20 cellular contexts compared by ENCODE assay signal in genomic region chr4:156779046-156779445, GRCh38.
DNase-seq lines count a peak whose midpoint lies in the region; ATAC-seq and TF ChIP-seq lines count a peak whose summit lies in the region.
"Had no signal": no experiment of that assay in that cellular context is flagged by ENCODE, and none has a peak within 500 bp of the region (broad histone marks: within the 10 kb centered on the region; RNA-seq: fewer than 3 reads in every experiment).

No MANE protein-coding gene starts in this region.

- no peak for TF ChIP-seq CTCF in RWPE2 (IDR thresholded peaks at IDR 0.05; ENCODE audit: poor library complexity, severe bottlenecking)
- TF ChIP-seq CTCF in fibroblast of mammary gland (conservative IDR thresholded peaks at IDR 0.05; ENCODE audit: control insufficient read depth, insufficient read depth, low read depth, low read length) = no peak
- no peak for TF ChIP-seq CTCF in osteoblast (IDR thresholded peaks at IDR 0.05; ENCODE audit: extremely low read depth, low read depth, low read length)

- H3K79me2 ChIP-seq in osteoblast (ENCODE audit: insufficient read depth, low read length) = peaks cover 56% of the 10 kb centered on the region

- peak overlapping the region; percentile 62 for H3K4me2 ChIP-seq in osteoblast (ENCODE audit: insufficient read depth, low read length)
- H3K4me2 ChIP-seq: GM23338 had no signal

- DNase-seq in ELR (ENCODE audit: low read depth) (peak; percentile 47), RWPE2 (ENCODE audit: low spot score) (no peak), fibroblast of mammary gland (ENCODE audit: low read depth) (peak; percentile 54), osteoblast (ENCODE audit: insufficient read length, low spot score, missing footprints) (no peak), cerebellum (ENCODE audit: low spot score) (no peak), NCI-H524 treated with DMSO at 0.1 percent for 48 hours (lab: John Stamatoyannopoulos, UW) (no peak)
- DNase-seq: activated CD4-positive, alpha-beta T cell treated with anti-CD3 and anti-CD28 coated beads, Interleukin-2, amount 50 U/mL, for 1 hour; activated naive CD8-positive, alpha-beta T cell treated with anti-CD3 and anti-CD28 coated beads, Interleukin-2, amount 50 U/mL, for 24 hours; activated T-cell treated with anti-CD3 and anti-CD28 coated beads, Interleukin-2, amount 50 U/mL, for 48 hours; DMS153; left lung; naive thymus-derived CD8-positive, alpha-beta T cell; NCI-H1105 treated with DMSO at 0.1 percent for 48 hours; NCI-H345; retina; upper lobe of right lung had no signal

- H3K4me3 ChIP-seq in RWPE2 (ENCODE audit: severe bottlenecking) = no peak overlapping the region
- no peak overlapping the region for H3K4me3 ChIP-seq in fibroblast of mammary gland (ENCODE audit: control insufficient read depth, low read depth, low read length)
- H3K4me3 ChIP-seq in osteoblast (ENCODE audit: insufficient read depth, low read length) = no peak overlapping the region
- H3K4me3 ChIP-seq: GM23338, left lung, upper lobe of right lung had no signal

- H3K4me1 ChIP-seq in RWPE2 (ENCODE audit: insufficient read depth, poor library complexity, severe bottlenecking) (peaks cover 91% of the 10 kb centered on the region), osteoblast (ENCODE audit: insufficient read depth, low read length) (peaks cover 73% of the 10 kb centered on the region)

- no peaks in the 10 kb centered on the region for H4K20me1 ChIP-seq in osteoblast (ENCODE audit: insufficient read depth, low read length)

- no peak overlapping the region for H2AFZ ChIP-seq in osteoblast (ENCODE audit: low read length)
- H2AFZ ChIP-seq: GM23338 had no signal

- peaks cover 8% of the 10 kb centered on the region; the same call in 1 of the 2 replicates for H3K36me3 ChIP-seq in RWPE2 (ENCODE audit: low read depth)
- H3K36me3 ChIP-seq in osteoblast (ENCODE audit: insufficient read depth, low read length) = peaks cover 8% of the 10 kb centered on the region
- H3K36me3 ChIP-seq: left lung, upper lobe of right lung had no signal

- H3K27me3 ChIP-seq in RWPE2 (ENCODE audit: insufficient read depth, poor library complexity, severe bottlenecking) (no peaks in the 10 kb centered on the region), osteoblast (ENCODE audit: insufficient read depth, low read length) (no peaks in the 10 kb centered on the region)
- H3K27me3 ChIP-seq: left lung, upper lobe of right lung had no signal

- H3K9me3 ChIP-seq in RWPE2 (ENCODE audit: severe bottlenecking) (no peaks in the 10 kb centered on the region), osteoblast (ENCODE audit: low read depth, low read length) (no peaks in the 10 kb centered on the region)
- H3K9me3 ChIP-seq: left lung, upper lobe of right lung had no signal

- H3K27ac ChIP-seq in RWPE2 (ENCODE audit: poor library complexity, severe bottlenecking) (peak overlapping the region; percentile 98), osteoblast (ENCODE audit: low read depth, low read length) (peak overlapping the region; percentile 90)

- no peak; the same call in 2 of the 3 replicates for ATAC-seq in RWPE2 (ENCODE audit: low read depth)
- ATAC-seq in HG02798 (IDR thresholded peaks at IDR 0.05; ENCODE audit: poor library complexity, unreplicated experiment) = no peak
- no peak for ATAC-seq in GM21526 (IDR thresholded peaks at IDR 0.05; ENCODE audit: low FRiP score, unreplicated experiment)
- ATAC-seq: activated naive CD8-positive, alpha-beta T cell treated with anti-CD3 and anti-CD28 coated beads, Interleukin-2, amount 50 U/mL, for 24 hours; GM23338; naive thymus-derived CD8-positive, alpha-beta T cell; stimulated activated effector memory CD8-positive, alpha-beta T cell treated with anti-CD3 and anti-CD28 coated beads, Interleukin-12 subunit alpha, Interleukin-12 subunit beta, amount 100 ng/mL, for 72 hours; upper lobe of right lung had no signal

Comparison
In these comparisons a context has a peak if more than half of its experiments do, and no peak if none do; other contexts are left out.
1. DNase-seq: peak in ELR (single experiment) and fibroblast of mammary gland (single experiment); none in RWPE2 (single experiment), osteoblast (single experiment), cerebellum (single experiment) and NCI-H524 treated with DMSO at 0.1 percent for 48 hours (single experiment).